ENCODE assay signal across 11 cellular contexts in genomic region chr6:79762370-79762769, GRCh38.
DNase-seq lines count a peak whose midpoint lies in the region; ATAC-seq and TF ChIP-seq lines count a peak whose summit lies in the region.
"Had no signal": no experiment of that assay in that cellular context is flagged by ENCODE, and none has a peak within 500 bp of the region (broad histone marks: within the 10 kb centered on the region; RNA-seq: fewer than 3 reads in every experiment).

No MANE protein-coding gene starts in this region.

- TF ChIP-seq CTCF in AG09309 (IDR thresholded peaks at IDR 0.05; ENCODE audit: control insufficient read depth, insufficient read depth, low read depth, low read length, missing control alignments): peak; percentile 16
- TF ChIP-seq CTCF in testis (IDR thresholded peaks at IDR 0.05): no peak

- H3K36me3 ChIP-seq in H7 (replicated peaks; ENCODE audit: control insufficient read depth, insufficient read depth, low read length) (no peaks in the 10 kb centered on the region), testis (ENCODE audit: low read depth, missing control alignments) (no peaks in the 10 kb centered on the region)

- H3K27me3 Mint-ChIP-seq in immature natural killer cell (ENCODE audit: low read depth in 3 of 3): peaks cover 0 to 6% (median 3%) of the 10 kb centered on the region in 3 donors

- H3K27ac ChIP-seq in testis: no peak overlapping the region

- no peak overlapping the region for H3K27ac Mint-ChIP-seq in immature natural killer cell
- H3K27ac Mint-ChIP-seq: stimulated activated effector memory CD8-positive, alpha-beta T cell treated with anti-CD3 and anti-CD28 coated beads, Interleukin-12 subunit alpha, Interleukin-12 subunit beta, amount 100 ng/mL, for 72 hours had no signal

- H3K9me3 Mint-ChIP-seq in immature natural killer cell: peaks cover 0 to 4% (median 0%) of the 10 kb centered on the region in 6 donors
- H3K9me3 Mint-ChIP-seq: stimulated activated effector memory CD8-positive, alpha-beta T cell treated with anti-CD3 and anti-CD28 coated beads, Interleukin-12 subunit alpha, Interleukin-12 subunit beta, amount 100 ng/mL, for 72 hours had no signal

- H3K27me3 ChIP-seq in H7 (ENCODE audit: control insufficient read depth, insufficient read depth, low read length): no peaks in the 10 kb centered on the region
- H3K27me3 ChIP-seq in testis: no peaks in the 10 kb centered on the region

- H3K4me3 ChIP-seq in AG09309 (ENCODE audit: control insufficient read depth, low read depth, low read length): no peak overlapping the region
- no peak overlapping the region for H3K4me3 ChIP-seq in H7 (ENCODE audit: insufficient read depth, low read depth, low read length)
- H3K4me3 ChIP-seq in testis: no peak overlapping the region
- H3K4me3 ChIP-seq: lung had no signal

- DNase-seq in AG09309 (ENCODE audit: low read depth): no peak
- DNase-seq in H7: peak; percentile 54
- peak; percentile 7 for DNase-seq in SW480 (ENCODE audit: low spot score)
- peak; percentile 22 for DNase-seq in iPS-NIHi11 (ENCODE audit: low spot score)
- DNase-seq in testis: no peak
- no peak for DNase-seq in NCI-H2171 treated with DMSO at 0.1 percent for 48 hours (lab: John Stamatoyannopoulos, UW)
- DNase-seq in immature natural killer cell: no peak
- DNase-seq: activated naive CD4-positive, alpha-beta T cell treated with Interleukin-2 at 50 U/mL for 16 hours had no signal

- H3K9me3 ChIP-seq in testis: no peaks in the 10 kb centered on the region

- TF ChIP-seq POLR2A in testis (IDR thresholded peaks at IDR 0.05): no peak

- intact Hi-C loops in testis (cut with DNase I; ENCODE audit: low total_unique reads): no loop called here

- no peaks in the 10 kb centered on the region for H3K4me1 ChIP-seq in testis

- H3K4me3 Mint-ChIP-seq in immature natural killer cell: no peak overlapping the region
- H3K4me3 Mint-ChIP-seq: stimulated activated effector memory CD8-positive, alpha-beta T cell treated with anti-CD3 and anti-CD28 coated beads, Interleukin-12 subunit alpha, Interleukin-12 subunit beta, amount 100 ng/mL, for 72 hours had no signal

- no peaks in the 10 kb centered on the region for H3K4me1 Mint-ChIP-seq in immature natural killer cell
- H3K4me1 Mint-ChIP-seq: stimulated activated effector memory CD8-positive, alpha-beta T cell treated with anti-CD3 and anti-CD28 coated beads, Interleukin-12 subunit alpha, Interleukin-12 subunit beta, amount 100 ng/mL, for 72 hours had no signal

- no peaks in the 10 kb centered on the region for H3K36me3 Mint-ChIP-seq in immature natural killer cell
- H3K36me3 Mint-ChIP-seq: stimulated activated effector memory CD8-positive, alpha-beta T cell treated with anti-CD3 and anti-CD28 coated beads, Interleukin-12 subunit alpha, Interleukin-12 subunit beta, amount 100 ng/mL, for 72 hours had no signal

- 34 to 54% methylated on average over 3 of the region's 3 CpGs for WGBS in testis, 2 donors

- ATAC-seq in HG03460 (IDR thresholded peaks at IDR 0.05; ENCODE audit: unreplicated experiment): no peak
- ATAC-seq: stimulated activated effector memory CD8-positive, alpha-beta T cell treated with anti-CD3 and anti-CD28 coated beads, Interleukin-12 subunit alpha, Interleukin-12 subunit beta, amount 100 ng/mL, for 72 hours had no signal

Comparison
In these comparisons a context has a peak if more than half of its experiments do, and no peak if none do; other contexts are left out.
1. DNase-seq: peak in H7 (single experiment), SW480 (single experiment) and iPS-NIHi11 (single experiment); none in AG09309 (single experiment), testis (single experiment), NCI-H2171 treated with DMSO at 0.1 percent for 48 hours (single experiment) and immature natural killer cell (0 of 3).